13 cellular contexts compared by ENCODE assay signal in genomic region chr1:13766906-13767564, GRCh38.
DNase-seq lines count a peak whose midpoint lies in the region; ATAC-seq, FAIRE-seq and TF ChIP-seq lines count a peak whose summit lies in the region.
"Had no signal": no experiment of that assay in that cellular context is flagged by ENCODE, and none has a peak within 500 bp of the region (broad histone marks: within the 10 kb centered on the region; RNA-seq: fewer than 3 reads in every experiment).

No MANE protein-coding gene starts in this region.

- TF ChIP-seq CTCF in CD4-positive, alpha-beta T cell (IDR thresholded peaks at IDR 0.05), result no peak
- TF ChIP-seq CTCF in chondrocyte (IDR thresholded peaks at IDR 0.05), result no peak
- no peak for TF ChIP-seq CTCF in osteocyte (IDR thresholded peaks at IDR 0.05)

- FAIRE-seq in HTR-8/SVneo (lab: Jason Lieb, UNC), result no peak
- FAIRE-seq: D721Med, TTC549 had no signal

- no peak overlapping the region for H3K4me3 Mint-ChIP-seq in CD4-positive, alpha-beta T cell
- H3K4me3 Mint-ChIP-seq in chondrocyte (ENCODE audit: unreplicated experiment) (no peak overlapping the region), osteocyte (ENCODE audit: unreplicated experiment) (no peak overlapping the region)

- H3K4me1 Mint-ChIP-seq in CD4-positive, alpha-beta T cell (ENCODE audit: low read depth), result peaks cover 90% of the 10 kb centered on the region
- peaks cover 78% of the 10 kb centered on the region for H3K4me1 Mint-ChIP-seq in chondrocyte (ENCODE audit: low read depth)
- H3K4me1 Mint-ChIP-seq in osteocyte (ENCODE audit: unreplicated experiment), result peaks cover 78% of the 10 kb centered on the region

- POLR2A ChIA-PET in CD4-positive, alpha-beta T cell (lab: Charles Lee), result no interaction called here

- DNase-seq in CD4-positive, alpha-beta T cell, result no peak
- peak; percentile 45 for DNase-seq in HTR-8/SVneo (ENCODE audit: insufficient read length, low spot score)
- DNase-seq in chondrocyte (ENCODE audit: low spot score), result no peak
- DNase-seq in osteocyte (ENCODE audit: extremely low spot score, unreplicated experiment), result no peak
- DNase-seq in DMS114 treated with DMSO at 0.1 percent for 48 hours (lab: John Stamatoyannopoulos, UW; ENCODE audit: unreplicated experiment), result no peak
- DNase-seq: glutamatergic neuron, left ventricle myocardium superior, NCI-H2171, RPMI8226 had no signal

- no peak for ATAC-seq in CD4-positive, alpha-beta T cell (ENCODE audit: poor library complexity)
- ATAC-seq in GM21381 (IDR thresholded peaks at IDR 0.05; ENCODE audit: unreplicated experiment), result no peak
- no peak for ATAC-seq in HG02981 (IDR thresholded peaks at IDR 0.05; ENCODE audit: unreplicated experiment)
- ATAC-seq: left ventricle myocardium superior had no signal

- H3K27ac Mint-ChIP-seq in CD4-positive, alpha-beta T cell, result peak overlapping the region; percentile 46
- H3K27ac Mint-ChIP-seq in chondrocyte (ENCODE audit: unreplicated experiment) (peak overlapping the region; percentile 66), osteocyte (ENCODE audit: unreplicated experiment) (peak overlapping the region; percentile 77)

- H3K36me3 Mint-ChIP-seq in CD4-positive, alpha-beta T cell (ENCODE audit: low read depth), result peaks cover 59% of the 10 kb centered on the region
- no peaks in the 10 kb centered on the region for H3K36me3 Mint-ChIP-seq in chondrocyte (ENCODE audit: low read depth)
- peaks cover 7% of the 10 kb centered on the region for H3K36me3 Mint-ChIP-seq in osteocyte (ENCODE audit: unreplicated experiment)

- H3K9me3 ChIP-seq in CD4-positive, alpha-beta T cell (ENCODE audit: control insufficient read depth, low read length), result no peaks in the 10 kb centered on the region

- no peaks in the 10 kb centered on the region for H3K9me3 Mint-ChIP-seq in CD4-positive, alpha-beta T cell
- H3K9me3 Mint-ChIP-seq in chondrocyte (ENCODE audit: low read depth) (no peaks in the 10 kb centered on the region), osteocyte (ENCODE audit: unreplicated experiment) (no peaks in the 10 kb centered on the region)

- H3K27ac ChIP-seq in CD4-positive, alpha-beta T cell (ENCODE audit: low read depth, low read length), result no peak overlapping the region

- intact Hi-C loops in CD4-positive, alpha-beta T cell (cut with DNase I, micrococcal nuclease), result no loop called here

- H3K27me3 Mint-ChIP-seq in CD4-positive, alpha-beta T cell, result no peaks in the 10 kb centered on the region
- no peaks in the 10 kb centered on the region for H3K27me3 Mint-ChIP-seq in chondrocyte (ENCODE audit: low read depth)
- no peaks in the 10 kb centered on the region for H3K27me3 Mint-ChIP-seq in osteocyte (ENCODE audit: unreplicated experiment)

- no peaks in the 10 kb centered on the region for H3K27me3 ChIP-seq in CD4-positive, alpha-beta T cell (ENCODE audit: control insufficient read depth, insufficient read depth, low read length)

- CTCF ChIA-PET in CD4-positive, alpha-beta T cell (lab: Charles Lee), result no interaction called here
